Comparison of ENCODE assay signal across 10 cellular contexts in the genomic region with DNA sequence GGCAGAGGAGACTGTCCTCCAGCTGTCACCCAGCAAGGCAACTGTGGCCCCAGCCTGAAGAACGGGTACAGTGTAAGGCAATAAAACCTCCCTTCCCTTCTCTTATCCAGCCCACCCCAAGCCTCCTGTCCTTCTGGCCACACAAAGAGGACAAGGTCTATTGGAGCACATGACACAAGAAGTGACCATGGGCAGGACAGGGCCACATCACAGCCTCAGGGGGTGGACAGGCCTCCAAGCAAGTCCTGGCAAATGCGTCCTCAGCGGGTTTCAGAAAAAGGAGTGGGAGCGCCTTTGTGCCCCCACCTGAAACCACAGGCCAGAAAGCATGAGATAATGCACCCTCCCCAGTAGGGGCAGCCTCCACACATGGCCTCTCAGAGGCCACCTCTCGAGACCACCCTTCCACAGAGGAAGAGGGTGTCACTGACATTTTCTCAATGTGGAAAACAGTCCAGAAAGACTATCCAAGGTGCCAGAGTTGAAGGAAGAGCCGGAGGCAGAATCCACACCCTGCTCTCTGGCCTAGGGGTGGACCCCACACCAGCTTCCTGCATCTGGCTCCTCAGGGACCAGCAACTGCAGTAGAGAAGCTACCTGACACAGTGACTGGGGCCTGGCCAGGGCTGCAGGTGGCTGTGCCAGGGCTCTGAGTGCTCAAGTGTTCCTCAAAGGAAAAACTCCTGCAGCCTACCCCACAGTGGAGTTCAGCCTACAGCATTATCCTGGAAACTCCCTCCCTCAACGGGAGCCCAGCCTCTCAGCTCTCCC. TPM values are rescaled to one million over a fixed set of nuclear protein-coding genes. Genes with fewer than 3 reads are reported as not detected.
DNase-seq lines count a peak whose midpoint lies in the region; ATAC-seq and TF ChIP-seq lines count a peak whose summit lies in the region.
"Had no signal": no experiment of that assay in that cellular context is flagged by ENCODE, and none has a peak within 500 bp of the region (broad histone marks: within the 10 kb centered on the region; RNA-seq: fewer than 3 reads in every experiment).

No MANE protein-coding gene starts in this region.

- no peak for TF ChIP-seq EP300 in esophagus muscularis mucosa (IDR thresholded peaks at IDR 0.05)

- no peak overlapping the region for H3K4me3 Mint-ChIP-seq in CD8-positive, alpha-beta T cell

- TF ChIP-seq POLR2A in esophagus muscularis mucosa (IDR thresholded peaks at IDR 0.05; ENCODE audit: low read depth) (no peak), GM18505 (IDR thresholded peaks at IDR 0.05; ENCODE audit: borderline replicate concordance, extremely low read depth, insufficient read depth, insufficient read length) (no peak)

- no peak for TF ChIP-seq CTCF in CD8-positive, alpha-beta T cell (IDR thresholded peaks at IDR 0.05)
- no peak for TF ChIP-seq CTCF in RWPE1 (conservative IDR thresholded peaks at IDR 0.05; ENCODE audit: low read depth)
- no peak for TF ChIP-seq CTCF in esophagus muscularis mucosa (IDR thresholded peaks at IDR 0.05)
- TF ChIP-seq CTCF in parathyroid adenoma (IDR thresholded peaks at IDR 0.05) = no peak

- peaks cover 54% of the 10 kb centered on the region for H3K79me2 ChIP-seq in parathyroid adenoma

- H3K9me3 ChIP-seq in CD8-positive, alpha-beta T cell (ENCODE audit: low read length) = no peaks in the 10 kb centered on the region
- no peaks in the 10 kb centered on the region for H3K9me3 ChIP-seq in esophagus muscularis mucosa
- H3K9me3 ChIP-seq in parathyroid adenoma (ENCODE audit: control insufficient read depth, low read length) = no peaks in the 10 kb centered on the region

- peak overlapping the region; percentile 83 for H3K27ac Mint-ChIP-seq in CD8-positive, alpha-beta T cell

- H3K4me3 ChIP-seq in CD8-positive, alpha-beta T cell (ENCODE audit: low read depth, low read length) = no peak overlapping the region
- H3K4me3 ChIP-seq in esophagus muscularis mucosa = no peak overlapping the region
- H3K4me3 ChIP-seq in parathyroid adenoma (ENCODE audit: low read depth, low read length) = no peak overlapping the region

- no peaks in the 10 kb centered on the region for H3K27me3 ChIP-seq in CD8-positive, alpha-beta T cell (ENCODE audit: insufficient read depth, low read length)
- H3K27me3 ChIP-seq in esophagus muscularis mucosa (no peaks in the 10 kb centered on the region), parathyroid adenoma (ENCODE audit: control insufficient read depth, insufficient read depth, low read length) (no peaks in the 10 kb centered on the region)

- H3K36me3 ChIP-seq in CD8-positive, alpha-beta T cell (ENCODE audit: insufficient read depth, low read length) = peaks cover 8% of the 10 kb centered on the region
- H3K36me3 ChIP-seq in esophagus muscularis mucosa (peaks cover 0 to 20% (median 16%) of the 10 kb centered on the region in 4 donors), parathyroid adenoma (ENCODE audit: control insufficient read depth, insufficient read depth, low read length) (no peaks in the 10 kb centered on the region)

- H2AFZ ChIP-seq in parathyroid adenoma = no peak overlapping the region

- intact Hi-C loops in CD8-positive, alpha-beta T cell (cut with DNase I, micrococcal nuclease) = no loop called here
- intact Hi-C loops in esophagus muscularis mucosa (cut with DNase I) = no loop called here

- no peak overlapping the region for H3K27ac ChIP-seq in CD8-positive, alpha-beta T cell (ENCODE audit: low read depth, low read length)
- peak overlapping the region; percentile 92 for H3K27ac ChIP-seq in RWPE1
- peak overlapping the region; percentile 73 to 83 (median 80) for H3K27ac ChIP-seq in esophagus muscularis mucosa (replicated peaks in 1 of 4)
- peak overlapping the region; percentile 61 for H3K27ac ChIP-seq in parathyroid adenoma

- 72% methylated on average over 6 of the region's 7 CpGs for WGBS in esophagus muscularis mucosa

- ATAC-seq in CD8-positive, alpha-beta T cell = no peak
- ATAC-seq in HG02571 (IDR thresholded peaks at IDR 0.05; ENCODE audit: unreplicated experiment) = no peak
- ATAC-seq in GM18505 (IDR thresholded peaks at IDR 0.05; ENCODE audit: unreplicated experiment) = no peak

- H3K27me3 Mint-ChIP-seq in CD8-positive, alpha-beta T cell (ENCODE audit: low read depth) = no peaks in the 10 kb centered on the region

- H3K36me3 Mint-ChIP-seq in CD8-positive, alpha-beta T cell = peaks cover 51% of the 10 kb centered on the region

- peaks cover 6% of the 10 kb centered on the region for H3K9me3 Mint-ChIP-seq in CD8-positive, alpha-beta T cell

- POLR2A ChIA-PET in CD8-positive, alpha-beta T cell (lab: Charles Lee) = no interaction called here
- POLR2A ChIA-PET in RWPE1 (lab: Yijun Ruan, JAX; ENCODE audit: low non-redundant PET) = no interaction called here

- H3K4me2 ChIP-seq in parathyroid adenoma (ENCODE audit: low read length) = no peak overlapping the region

- H3K4me1 Mint-ChIP-seq in CD8-positive, alpha-beta T cell (ENCODE audit: low read depth) = peaks cover 68% of the 10 kb centered on the region

- CTCF ChIA-PET in CD8-positive, alpha-beta T cell (lab: Charles Lee) = interaction anchor here (0.6 to 2.2 kb wide), 3 partner anchors 9 to 66 kb away, joined by 3 to 17 read pairs (median 8); no protein-coding TSS in a partner anchor
- CTCF ChIA-PET in RWPE1 (lab: Yijun Ruan, JAX) = no interaction called here

- no peak for DNase-seq in CD8-positive, alpha-beta T cell
- DNase-seq in RWPE1 (ENCODE audit: low spot score) (no peak), esophagus muscularis mucosa (ENCODE audit: extremely low spot score) (no peak), SK-N-DZ (ENCODE audit: low spot score) (no peak), C1 segment of cervical spinal cord (lab: John Stamatoyannopoulos, UW) (no peak)
- DNase-seq: GDM1, H7 had no signal

- peaks cover 53% of the 10 kb centered on the region for H3K4me1 ChIP-seq in CD8-positive, alpha-beta T cell (ENCODE audit: insufficient read depth, low read length)
- peaks cover 97 to 99% (median 98%) of the 10 kb centered on the region in 4 donors for H3K4me1 ChIP-seq in esophagus muscularis mucosa
- peaks cover 61% of the 10 kb centered on the region for H3K4me1 ChIP-seq in parathyroid adenoma

- H3K9ac ChIP-seq in parathyroid adenoma = no peak overlapping the region

RNA-seq across cellular contexts. Expression of a gene that starts 43.9 kb away (rescaled TPM):
- 100 to 1,000 TPM in 1 of 2 experiments, 10 to 100 TPM in 1; 99.9 to 107 TPM for total RNA-seq in CD8-positive, alpha-beta T cell
- total RNA-seq in esophagus muscularis mucosa = 10 to 100 TPM; 27.5 to 54.8 (median 36.7) TPM
- polyA plus RNA-seq in SK-N-DZ (2014; cell fraction: cytosol; rRNA removed) = 35.9 and 41.7 TPM in 2 replicates
- 17.9 and 25.1 TPM in 2 replicates for polyA plus RNA-seq in SK-N-DZ (2014; cell fraction: nucleus; rRNA removed)

RNA-seq across cellular contexts. Expression of a gene that starts 46.8 kb away (rescaled TPM):
- total RNA-seq in CD8-positive, alpha-beta T cell = 100 to 1,000 TPM; 187 to 201 TPM
- 10 to 100 TPM; 16.6 to 22.1 (median 21.2) TPM for total RNA-seq in esophagus muscularis mucosa
- 16.6 and 28.4 TPM in 2 replicates for polyA plus RNA-seq in SK-N-DZ (2014; cell fraction: cytosol; rRNA removed)
- polyA plus RNA-seq in SK-N-DZ (2014; cell fraction: nucleus; rRNA removed) = 172 and 188 TPM in 2 replicates

RNA-seq across cellular contexts. Expression of a gene that starts 55.1 kb away (rescaled TPM):
- not detected for total RNA-seq in CD8-positive, alpha-beta T cell
- total RNA-seq in esophagus muscularis mucosa = 10 to 100 TPM in 2 of 4 donors, 1 to 10 TPM in 2; 2.1 to 26.8 (median 14.5) TPM
- 0.43 and 0.46 TPM in 2 replicates for polyA plus RNA-seq in SK-N-DZ (2014; cell fraction: cytosol; rRNA removed)
- polyA plus RNA-seq in SK-N-DZ (2014; cell fraction: nucleus; rRNA removed) = 1.3 and 2.0 TPM in 2 replicates

Comparison
In these comparisons a context has a peak if more than half of its experiments do, and no peak if none do; other contexts are left out.
1. RNA of a gene that starts 46.8 kb away (total RNA-seq): 187 to 201 TPM in CD8-positive, alpha-beta T cell; 16.6 to 22.1 TPM in esophagus muscularis mucosa; every median in the first group is over 4 times any median in the second.